In the genomic region with DNA sequence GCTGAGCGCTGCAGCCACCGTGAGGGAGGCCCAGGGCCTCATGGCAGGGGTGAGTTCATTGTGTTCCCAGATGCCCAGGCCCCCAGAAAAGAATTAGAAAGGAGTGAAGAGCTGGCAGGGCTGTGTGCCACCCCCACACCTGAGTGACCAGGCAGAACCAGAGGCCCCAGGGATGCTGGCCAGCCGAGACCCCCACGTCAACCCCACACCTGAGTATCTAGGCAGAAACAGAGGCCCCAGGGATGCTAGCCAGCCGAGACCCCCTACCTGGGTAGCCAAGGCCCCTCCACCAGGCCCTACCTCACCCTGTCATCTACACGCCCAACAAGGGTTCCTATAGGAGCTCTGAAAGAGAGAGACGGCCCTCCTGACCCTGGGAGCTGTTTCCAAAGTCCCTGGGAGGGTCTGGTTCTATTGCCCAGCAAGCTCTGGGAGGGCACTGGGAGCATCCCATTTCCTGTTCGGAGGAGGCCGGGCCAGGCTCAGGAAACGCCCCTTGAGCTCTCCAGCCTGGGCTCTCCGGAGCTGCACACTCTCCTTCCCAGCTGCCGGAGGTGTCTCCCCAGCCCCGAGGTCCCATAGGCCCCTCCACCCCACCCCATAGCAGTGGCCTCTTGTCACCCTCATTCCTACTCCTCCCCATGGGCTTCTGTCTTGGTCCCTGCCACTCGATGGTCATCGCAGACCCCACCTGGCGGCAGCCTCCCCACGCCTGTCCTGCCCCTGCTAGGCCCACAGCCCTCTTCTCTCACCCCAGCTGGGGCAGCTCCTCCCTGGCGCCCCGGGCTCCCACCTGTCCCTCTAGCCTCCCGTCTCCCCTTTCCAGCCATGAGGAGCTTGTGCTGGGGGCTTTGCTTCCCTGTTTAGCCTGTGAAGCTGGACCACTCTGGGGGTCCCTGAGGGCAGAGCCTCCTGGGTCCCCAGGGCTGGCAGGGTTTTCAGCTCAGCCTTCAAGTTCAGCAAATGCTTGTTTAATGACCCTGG, we compare ENCODE assay signal across 1 cellular context.
TF ChIP-seq lines count a peak whose summit lies in the region.

No MANE protein-coding gene starts in this region.

TF ChIP-seq in K562, 482 proteins besides CTCF, POLR2A, EP300 and RAD21:
- TF ChIP-seq ZNF12 (CRISPR knock-in tag; IDR thresholded peaks at IDR 0.05) (peak; percentile 74; the same call in 1 of the 2 replicates), SRSF1 (IDR thresholded peaks at IDR 0.05; ENCODE audit: low read depth, low read length) (no peak), EGR1 (conservative IDR thresholded peaks at IDR 0.05) (0 out of 2 replicates have a peak, but pooled peaks have one; percentile 20), TAF7 (tag; IDR thresholded peaks at IDR 0.05) (no peak), ZBTB17 (CRISPR knock-in tag; IDR thresholded peaks at IDR 0.05) (no peak), PTBP1 (IDR thresholded peaks at IDR 0.05; ENCODE audit: low read depth, low read length) (no peak), ZNF444 (CRISPR knock-in tag; IDR thresholded peaks at IDR 0.05) (no peak), PRDM10 (IDR thresholded peaks at IDR 0.05; ENCODE audit: partially characterized antibody) (peak; percentile 30), ZBTB33 (CRISPR knock-in tag; IDR thresholded peaks at IDR 0.05) (no peak)
- TF ChIP-seq, protein P1, sequence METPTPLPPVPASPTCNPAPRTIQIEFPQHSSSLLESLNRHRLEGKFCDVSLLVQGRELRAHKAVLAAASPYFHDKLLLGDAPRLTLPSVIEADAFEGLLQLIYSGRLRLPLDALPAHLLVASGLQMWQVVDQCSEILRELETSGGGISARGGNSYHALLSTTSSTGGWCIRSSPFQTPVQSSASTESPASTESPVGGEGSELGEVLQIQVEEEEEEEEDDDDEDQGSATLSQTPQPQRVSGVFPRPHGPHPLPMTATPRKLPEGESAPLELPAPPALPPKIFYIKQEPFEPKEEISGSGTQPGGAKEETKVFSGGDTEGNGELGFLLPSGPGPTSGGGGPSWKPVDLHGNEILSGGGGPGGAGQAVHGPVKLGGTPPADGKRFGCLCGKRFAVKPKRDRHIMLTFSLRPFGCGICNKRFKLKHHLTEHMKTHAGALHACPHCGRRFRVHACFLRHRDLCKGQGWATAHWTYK (CRISPR knock-in tag; IDR thresholded peaks at IDR 0.05) = no peak
- TF ChIP-seq, protein P2, sequence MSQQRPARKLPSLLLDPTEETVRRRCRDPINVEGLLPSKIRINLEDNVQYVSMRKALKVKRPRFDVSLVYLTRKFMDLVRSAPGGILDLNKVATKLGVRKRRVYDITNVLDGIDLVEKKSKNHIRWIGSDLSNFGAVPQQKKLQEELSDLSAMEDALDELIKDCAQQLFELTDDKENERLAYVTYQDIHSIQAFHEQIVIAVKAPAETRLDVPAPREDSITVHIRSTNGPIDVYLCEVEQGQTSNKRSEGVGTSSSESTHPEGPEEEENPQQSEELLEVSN (IDR thresholded peaks at IDR 0.05; ENCODE audit: borderline replicate concordance in 1 of 2, extremely low read depth in 1 of 2, insufficient read depth in 1 of 2, insufficient read length in 1 of 2, low read depth in 1 of 2, low read length in 1 of 2, poor library complexity in 1 of 2, severe bottlenecking in 1 of 2) = peak in 1 of 2 experiments; percentile 2
